In the genomic region with DNA sequence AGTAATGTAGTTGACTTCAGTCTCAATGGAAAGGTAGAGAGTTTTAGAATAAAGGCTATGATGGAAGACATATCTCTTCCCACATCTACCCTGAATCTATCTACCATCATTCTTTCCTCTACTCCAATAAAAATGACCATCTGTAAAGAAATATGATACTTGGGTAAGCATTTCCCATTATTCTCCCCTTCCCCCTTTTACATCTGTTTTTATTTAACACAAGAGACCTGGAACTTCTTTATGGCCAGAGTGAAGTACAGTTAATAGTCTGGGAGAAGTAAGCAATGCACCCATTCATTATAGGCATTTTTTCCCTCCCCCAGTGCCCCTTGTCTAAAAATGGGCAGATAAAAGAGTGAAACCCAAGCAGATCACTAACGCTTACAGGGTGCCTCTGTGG, we compare ENCODE assay signal across 25 cellular contexts. TPM values are rescaled to one million over a fixed set of nuclear protein-coding genes. Genes with fewer than 3 reads are reported as not detected.
"Had no signal": no experiment of that assay in that cellular context is flagged by ENCODE, and none has a peak within 500 bp of the region (broad histone marks: within the 10 kb centered on the region; RNA-seq: fewer than 3 reads in every experiment).

No MANE protein-coding gene starts in this region.

- H3K9me3 Mint-ChIP-seq: activated CD4-positive, alpha-beta memory T cell treated with anti-CD3 and anti-CD28 coated beads, Interleukin-2, amount 10 ng/mL, durations not matched to agents 7 days and 5 days; activated naive CD8-positive, alpha-beta T cell treated with anti-CD3 and anti-CD28 coated beads, Interleukin-2, amount 10 ng/mL, durations not matched to agents 7 days and 5 days; activated T-helper 2 cell treated with anti-CD3 and anti-CD28 coated beads, Interferon-gamma antibody, Interleukin-2, Interleukin-4, amounts not matched to agents 10 μg/mL and 5 μg/mL and 100 μg/mL, durations not matched to agents 14 hours and 24 hours and 36 hours; effector memory CD8-positive, alpha-beta T cell; naive thymus-derived CD8-positive, alpha-beta T cell; stimulated activated naive CD8-positive, alpha-beta T cell treated with anti-CD3 and anti-CD28 coated beads, Interleukin-15, amount 100 ng/mL, for 72 hours had no signal

- H3K9me3 ChIP-seq: body of pancreas, lower lobe of right lung, pancreas, suprapubic skin, transverse colon had no signal

- H3K4me3 ChIP-seq: body of pancreas, lower lobe of right lung, pancreas, smooth muscle cell, suprapubic skin, transverse colon had no signal

- H3K4me2 ChIP-seq: smooth muscle cell had no signal

- H3K36me3 Mint-ChIP-seq: activated naive CD8-positive, alpha-beta T cell treated with anti-CD3 and anti-CD28 coated beads, Interleukin-2, amount 10 ng/mL, durations not matched to agents 7 days and 5 days; naive thymus-derived CD8-positive, alpha-beta T cell had no signal

- H3K4me1 ChIP-seq: body of pancreas, foreskin keratinocyte, lower lobe of right lung, pancreas, suprapubic skin, transverse colon had no signal

- H3K27ac ChIP-seq: body of pancreas, epithelial cell of prostate, foreskin keratinocyte, lower lobe of right lung, pancreas, suprapubic skin, transverse colon had no signal

- H3K27ac Mint-ChIP-seq: activated CD4-positive, alpha-beta memory T cell treated with anti-CD3 and anti-CD28 coated beads, Interleukin-2, amount 10 ng/mL, durations not matched to agents 7 days and 5 days; activated naive CD8-positive, alpha-beta T cell treated with anti-CD3 and anti-CD28 coated beads, Interleukin-2, amount 10 ng/mL, durations not matched to agents 7 days and 5 days; activated T-helper 2 cell treated with anti-CD3 and anti-CD28 coated beads, Interferon-gamma antibody, Interleukin-2, Interleukin-4, amounts not matched to agents 10 μg/mL and 5 μg/mL and 100 μg/mL, durations not matched to agents 14 hours and 24 hours and 36 hours; effector memory CD8-positive, alpha-beta T cell; naive thymus-derived CD8-positive, alpha-beta T cell had no signal

- H3K36me3 ChIP-seq: lower lobe of right lung, pancreas, suprapubic skin, transverse colon had no signal

- H3K4me3 Mint-ChIP-seq: activated CD4-positive, alpha-beta memory T cell treated with anti-CD3 and anti-CD28 coated beads, Interleukin-2, amount 10 ng/mL, durations not matched to agents 7 days and 5 days; activated naive CD8-positive, alpha-beta T cell treated with anti-CD3 and anti-CD28 coated beads, Interleukin-2, amount 10 ng/mL, durations not matched to agents 7 days and 5 days; effector memory CD8-positive, alpha-beta T cell; naive thymus-derived CD8-positive, alpha-beta T cell; stimulated activated naive CD8-positive, alpha-beta T cell treated with anti-CD3 and anti-CD28 coated beads, Interleukin-15, amount 100 ng/mL, for 72 hours had no signal

- H3K27me3 ChIP-seq: body of pancreas had no signal

- DNase-seq: activated CD4-positive, alpha-beta memory T cell treated with anti-CD3 and anti-CD28 coated beads, Interleukin-2, amount 10 ng/mL, durations not matched to agents 7 days and 5 days; activated CD4-positive, alpha-beta T cell treated with anti-CD3 and anti-CD28 coated beads for 48 hours; activated CD4-positive, CD25-positive, alpha-beta regulatory T cell; activated naive CD4-positive, alpha-beta T cell treated with Interleukin-2 at 50 U/mL for 16 hours; activated naive CD8-positive, alpha-beta T cell treated with anti-CD3 and anti-CD28 coated beads, Interleukin-2, amount 10 ng/mL, durations not matched to agents 7 days and 5 days; activated T-cell treated with anti-CD3 and anti-CD28 coated beads, Interleukin-2, amount 50 U/mL, for 1 hour; body of pancreas; dermis blood vessel endothelial cell; effector memory CD8-positive, alpha-beta T cell; foreskin keratinocyte; hippocampal formation; lower lobe of right lung; naive thymus-derived CD8-positive, alpha-beta T cell; pancreas; stimulated activated CD4-positive, alpha-beta T cell treated with anti-CD3 and anti-CD28 coated beads, Interleukin-4, amount 100 ng/mL, for 1 hour; stimulated activated naive CD8-positive, alpha-beta T cell treated with anti-CD3 and anti-CD28 coated beads, Interleukin-15, amount 100 ng/mL, for 72 hours; transverse colon had no signal

- ATAC-seq: body of pancreas; effector memory CD8-positive, alpha-beta T cell; foreskin keratinocyte; lower lobe of right lung; naive thymus-derived CD8-positive, alpha-beta T cell; pancreas; sciatic nerve; stimulated activated naive CD8-positive, alpha-beta T cell treated with anti-CD3 and anti-CD28 coated beads, Interleukin-15, amount 100 ng/mL, for 72 hours had no signal

- FAIRE-seq: keratinocyte, pancreas had no signal

- H3K4me1 Mint-ChIP-seq: activated CD4-positive, alpha-beta memory T cell treated with anti-CD3 and anti-CD28 coated beads, Interleukin-2, amount 10 ng/mL, durations not matched to agents 7 days and 5 days; activated naive CD8-positive, alpha-beta T cell treated with anti-CD3 and anti-CD28 coated beads, Interleukin-2, amount 10 ng/mL, durations not matched to agents 7 days and 5 days; naive thymus-derived CD8-positive, alpha-beta T cell; stimulated activated naive CD8-positive, alpha-beta T cell treated with anti-CD3 and anti-CD28 coated beads, Interleukin-15, amount 100 ng/mL, for 72 hours had no signal

RNA-seq across cellular contexts. Expression of gene TPH2, which starts 6.5 kb away (rescaled TPM):
- total RNA-seq: activated CD4-positive, alpha-beta memory T cell treated with anti-CD3 and anti-CD28 coated beads, Interleukin-2, amount 10 ng/mL, durations not matched to agents 7 days and 5 days; activated naive CD8-positive, alpha-beta T cell treated with anti-CD3 and anti-CD28 coated beads, Interleukin-2, amount 10 ng/mL, durations not matched to agents 7 days and 5 days; activated T-helper 2 cell treated with anti-CD3 and anti-CD28 coated beads, Interferon-gamma antibody, Interleukin-2, Interleukin-4, amounts not matched to agents 10 μg/mL and 5 μg/mL and 100 μg/mL, durations not matched to agents 14 hours and 24 hours and 36 hours; cardiac septum; dermis blood vessel endothelial cell; foreskin keratinocyte; lower lobe of right lung; mesenteric fat pad; naive thymus-derived CD8-positive, alpha-beta T cell; pancreas; sciatic nerve; smooth muscle cell; suprapubic skin; transverse colon had no signal
- polyA plus RNA-seq: foreskin keratinocyte; keratinocyte; naive thymus-derived CD8-positive, alpha-beta T cell; pancreas; smooth muscle cell had no signal
